Comparison of ENCODE assay signal across 31 cellular contexts in genomic region chr15:42772901-42773300, GRCh38.
"Had no signal": no experiment of that assay in that cellular context is flagged by ENCODE, and none has a peak within 500 bp of the region (broad histone marks: within the 10 kb centered on the region; RNA-seq: fewer than 3 reads in every experiment).

No MANE protein-coding gene starts in this region.

- H3K4me3 Mint-ChIP-seq: activated B cell treated with CpG ODN at 0.5 μM for 24 hours; activated CD4-positive, alpha-beta memory T cell treated with anti-CD3 and anti-CD28 coated beads for 36 hours; activated CD4-positive, alpha-beta T cell treated with anti-CD3 and anti-CD28 coated beads, Interleukin-2, amount 10 ng/mL, durations not matched to agents 24 days and 14 days; activated CD8-positive, alpha-beta T cell treated with anti-CD3 and anti-CD28 coated beads for 36 hours; activated naive CD4-positive, alpha-beta T cell treated with anti-CD3 and anti-CD28 coated beads for 36 hours; activated naive CD8-positive, alpha-beta T cell treated with anti-CD3 and anti-CD28 coated beads for 36 hours; activated T-cell treated with anti-CD3 and anti-CD28 coated beads, Interleukin-2, amount 50 U/mL, for 4 hours; activated T-cell treated with anti-CD3 and anti-CD28 coated beads, Interleukin-2, amount 50 U/mL, for 72 hours; activated T-helper 1 cell treated with anti-CD3 and anti-CD28 coated beads, Interleukin-12 subunit alpha, Interleukin-12 subunit beta, Interleukin-2, Interleukin-4 antibody, amounts not matched to agents 30 ng/mL and 10 ng/mL and 1 ng/mL, durations not matched to agents 14 hours and 24 hours and 36 hours; activated T-helper 17 cell treated with anti-CD3 and anti-CD28 coated beads, Interleukin-2, amount 50 U/mL, for 72 hours; T-cell; T-helper 2 cell treated with Interferon-gamma antibody and Interleukin-4, amounts not matched to agents 5 μg/mL and 100 μg/mL, for 36 hours had no signal

- H3K27ac ChIP-seq: body of pancreas, brain microvascular endothelial cell, breast epithelium, VCaP had no signal

- H3K27me3 ChIP-seq: body of pancreas, brain microvascular endothelial cell, breast epithelium had no signal

- H3K36me3 ChIP-seq: brain microvascular endothelial cell, breast epithelium had no signal

- H3K4me3 ChIP-seq: body of pancreas, breast epithelium had no signal

- ATAC-seq: activated CD8-positive, alpha-beta T cell treated with anti-CD3 and anti-CD28 coated beads for 36 hours; activated naive CD4-positive, alpha-beta T cell treated with anti-CD3 and anti-CD28 coated beads, Interleukin-2, amount 50 U/mL, for 72 hours; activated T-cell treated with anti-CD3 and anti-CD28 coated beads, Interleukin-2, amount 50 U/mL, for 4 hours; activated T-cell treated with anti-CD3 and anti-CD28 coated beads, Interleukin-2, amount 50 U/mL, for 72 hours; activated T-helper 17 cell treated with anti-CD3 and anti-CD28 coated beads, Interleukin-2, amount 50 U/mL, for 72 hours; body of pancreas; T-cell had no signal

- H3K9me3 ChIP-seq: body of pancreas, breast epithelium had no signal

- H3K4me1 ChIP-seq: body of pancreas, breast epithelium had no signal

- H3K27me3 Mint-ChIP-seq: activated B cell treated with CpG ODN at 0.5 μM for 24 hours; activated CD4-positive, alpha-beta memory T cell treated with anti-CD3 and anti-CD28 coated beads for 36 hours; activated CD4-positive, alpha-beta T cell treated with anti-CD3 and anti-CD28 coated beads, Interleukin-2, amount 10 ng/mL, durations not matched to agents 24 days and 14 days; activated CD8-positive, alpha-beta T cell treated with anti-CD3 and anti-CD28 coated beads for 36 hours; activated naive CD8-positive, alpha-beta T cell treated with anti-CD3 and anti-CD28 coated beads for 36 hours; activated T-helper 17 cell treated with anti-CD3 and anti-CD28 coated beads, Interleukin-2, amount 50 U/mL, for 72 hours; T-cell had no signal

- H3K27ac Mint-ChIP-seq: activated B cell treated with CpG ODN at 0.5 μM for 24 hours; activated CD4-positive, alpha-beta memory T cell treated with anti-CD3 and anti-CD28 coated beads for 36 hours; activated CD4-positive, alpha-beta T cell treated with anti-CD3 and anti-CD28 coated beads, Interleukin-2, amount 10 ng/mL, durations not matched to agents 24 days and 14 days; activated CD8-positive, alpha-beta T cell treated with anti-CD3 and anti-CD28 coated beads for 36 hours; activated naive CD4-positive, alpha-beta T cell treated with anti-CD3 and anti-CD28 coated beads for 36 hours; activated naive CD4-positive, alpha-beta T cell treated with anti-CD3 and anti-CD28 coated beads, Interleukin-2, amount 50 U/mL, for 72 hours; activated naive CD8-positive, alpha-beta T cell treated with anti-CD3 and anti-CD28 coated beads for 36 hours; activated T-cell treated with anti-CD3 and anti-CD28 coated beads, Interleukin-2, amount 50 U/mL, for 72 hours; activated T-helper 1 cell treated with anti-CD3 and anti-CD28 coated beads, Interleukin-12 subunit alpha, Interleukin-12 subunit beta, Interleukin-2, Interleukin-4 antibody, amounts not matched to agents 30 ng/mL and 10 ng/mL and 1 ng/mL, durations not matched to agents 14 hours and 24 hours and 36 hours; T-cell; T-helper 2 cell treated with Interferon-gamma antibody and Interleukin-4, amounts not matched to agents 5 μg/mL and 100 μg/mL, for 36 hours had no signal

- DNase-seq: activated B cell treated with CpG ODN at 0.5 μM for 24 hours; activated CD4-positive, alpha-beta memory T cell treated with anti-CD3 and anti-CD28 coated beads for 36 hours; activated CD4-positive, alpha-beta T cell treated with anti-CD3 and anti-CD28 coated beads for 4 hours; activated CD4-positive, alpha-beta T cell treated with anti-CD3 and anti-CD28 coated beads, Interleukin-2, amount 10 ng/mL, durations not matched to agents 24 days and 14 days; activated CD4-positive, alpha-beta T cell treated with anti-CD3 and anti-CD28 coated beads, Interleukin-2, amount 50 U/mL, for 1 hour; activated CD4-positive, alpha-beta T cell treated with anti-CD3 and anti-CD28 coated beads, Interleukin-2, amount 50 U/mL, for 4 hours; activated CD4-positive, CD25-positive, alpha-beta regulatory T cell treated with anti-CD3 and anti-CD28 coated beads, Interleukin-2, amount 50 U/mL, for 72 hours; activated CD8-positive, alpha-beta memory T cell treated with anti-CD3 and anti-CD28 coated beads, Interleukin-2, amount 50 U/mL, for 4 hours; activated CD8-positive, alpha-beta T cell treated with anti-CD3 and anti-CD28 coated beads for 36 hours; activated effector memory CD4-positive, alpha-beta T cell treated with anti-CD3 and anti-CD28 coated beads, Interleukin-2, amount 50 U/mL, for 16 hours; activated gamma-delta T cell treated with Interleukin-2 at 50 U/mL for 16 hours; activated naive CD4-positive, alpha-beta T cell; activated naive CD4-positive, alpha-beta T cell treated with anti-CD3 and anti-CD28 coated beads for 36 hours; activated naive CD4-positive, alpha-beta T cell treated with anti-CD3 and anti-CD28 coated beads, Interleukin-2, amount 50 U/mL, for 16 hours; activated naive CD8-positive, alpha-beta T cell treated with anti-CD3 and anti-CD28 coated beads for 36 hours; activated T-cell treated with anti-CD3 and anti-CD28 coated beads for 4 hours; activated T-cell treated with anti-CD3 and anti-CD28 coated beads, Interleukin-2, amount 50 U/mL, for 1 hour; activated T-cell treated with anti-CD3 and anti-CD28 coated beads, Interleukin-2, amount 50 U/mL, for 4 hours; activated T-cell treated with anti-CD3 and anti-CD28 coated beads, Interleukin-2, amount 50 U/mL, for 72 hours; body of pancreas; brain microvascular endothelial cell; central memory CD4-positive, alpha-beta T cell; T-cell; T-helper 2 cell; T-helper 9 cell had no signal

- H3K4me1 Mint-ChIP-seq: activated B cell treated with CpG ODN at 0.5 μM for 24 hours; activated CD4-positive, alpha-beta T cell treated with anti-CD3 and anti-CD28 coated beads, Interleukin-2, amount 10 ng/mL, durations not matched to agents 24 days and 14 days; activated naive CD8-positive, alpha-beta T cell treated with anti-CD3 and anti-CD28 coated beads for 36 hours; activated T-helper 17 cell treated with anti-CD3 and anti-CD28 coated beads, Interleukin-2, amount 50 U/mL, for 72 hours had no signal
